Comparison of ENCODE assay signal across 1 cellular context in the genomic region with DNA sequence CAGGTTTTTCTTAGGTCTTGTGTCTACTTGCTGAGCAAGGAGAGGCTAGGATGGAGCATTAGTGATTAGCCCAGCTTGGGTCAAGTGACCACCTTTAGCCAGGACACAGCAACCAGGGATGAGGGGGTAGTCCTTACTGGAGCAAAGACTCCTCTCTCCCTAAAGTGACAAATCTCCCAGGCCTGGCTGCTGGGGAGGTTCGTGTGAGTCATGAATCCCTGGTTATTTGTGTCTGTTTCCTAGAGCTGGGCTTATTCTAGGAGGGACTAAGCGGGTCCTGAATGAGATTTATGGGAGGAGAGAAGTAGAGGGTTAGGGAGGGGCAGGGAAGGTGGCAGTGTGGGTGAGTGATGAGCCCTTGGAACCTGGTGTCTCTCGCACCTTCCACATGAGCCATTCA.
TF ChIP-seq lines count a peak whose summit lies in the region.

No MANE protein-coding gene starts in this region.

TF ChIP-seq in GM23338, 12 proteins besides CTCF, POLR2A, EP300 and RAD21:
- TF ChIP-seq, protein P1, sequence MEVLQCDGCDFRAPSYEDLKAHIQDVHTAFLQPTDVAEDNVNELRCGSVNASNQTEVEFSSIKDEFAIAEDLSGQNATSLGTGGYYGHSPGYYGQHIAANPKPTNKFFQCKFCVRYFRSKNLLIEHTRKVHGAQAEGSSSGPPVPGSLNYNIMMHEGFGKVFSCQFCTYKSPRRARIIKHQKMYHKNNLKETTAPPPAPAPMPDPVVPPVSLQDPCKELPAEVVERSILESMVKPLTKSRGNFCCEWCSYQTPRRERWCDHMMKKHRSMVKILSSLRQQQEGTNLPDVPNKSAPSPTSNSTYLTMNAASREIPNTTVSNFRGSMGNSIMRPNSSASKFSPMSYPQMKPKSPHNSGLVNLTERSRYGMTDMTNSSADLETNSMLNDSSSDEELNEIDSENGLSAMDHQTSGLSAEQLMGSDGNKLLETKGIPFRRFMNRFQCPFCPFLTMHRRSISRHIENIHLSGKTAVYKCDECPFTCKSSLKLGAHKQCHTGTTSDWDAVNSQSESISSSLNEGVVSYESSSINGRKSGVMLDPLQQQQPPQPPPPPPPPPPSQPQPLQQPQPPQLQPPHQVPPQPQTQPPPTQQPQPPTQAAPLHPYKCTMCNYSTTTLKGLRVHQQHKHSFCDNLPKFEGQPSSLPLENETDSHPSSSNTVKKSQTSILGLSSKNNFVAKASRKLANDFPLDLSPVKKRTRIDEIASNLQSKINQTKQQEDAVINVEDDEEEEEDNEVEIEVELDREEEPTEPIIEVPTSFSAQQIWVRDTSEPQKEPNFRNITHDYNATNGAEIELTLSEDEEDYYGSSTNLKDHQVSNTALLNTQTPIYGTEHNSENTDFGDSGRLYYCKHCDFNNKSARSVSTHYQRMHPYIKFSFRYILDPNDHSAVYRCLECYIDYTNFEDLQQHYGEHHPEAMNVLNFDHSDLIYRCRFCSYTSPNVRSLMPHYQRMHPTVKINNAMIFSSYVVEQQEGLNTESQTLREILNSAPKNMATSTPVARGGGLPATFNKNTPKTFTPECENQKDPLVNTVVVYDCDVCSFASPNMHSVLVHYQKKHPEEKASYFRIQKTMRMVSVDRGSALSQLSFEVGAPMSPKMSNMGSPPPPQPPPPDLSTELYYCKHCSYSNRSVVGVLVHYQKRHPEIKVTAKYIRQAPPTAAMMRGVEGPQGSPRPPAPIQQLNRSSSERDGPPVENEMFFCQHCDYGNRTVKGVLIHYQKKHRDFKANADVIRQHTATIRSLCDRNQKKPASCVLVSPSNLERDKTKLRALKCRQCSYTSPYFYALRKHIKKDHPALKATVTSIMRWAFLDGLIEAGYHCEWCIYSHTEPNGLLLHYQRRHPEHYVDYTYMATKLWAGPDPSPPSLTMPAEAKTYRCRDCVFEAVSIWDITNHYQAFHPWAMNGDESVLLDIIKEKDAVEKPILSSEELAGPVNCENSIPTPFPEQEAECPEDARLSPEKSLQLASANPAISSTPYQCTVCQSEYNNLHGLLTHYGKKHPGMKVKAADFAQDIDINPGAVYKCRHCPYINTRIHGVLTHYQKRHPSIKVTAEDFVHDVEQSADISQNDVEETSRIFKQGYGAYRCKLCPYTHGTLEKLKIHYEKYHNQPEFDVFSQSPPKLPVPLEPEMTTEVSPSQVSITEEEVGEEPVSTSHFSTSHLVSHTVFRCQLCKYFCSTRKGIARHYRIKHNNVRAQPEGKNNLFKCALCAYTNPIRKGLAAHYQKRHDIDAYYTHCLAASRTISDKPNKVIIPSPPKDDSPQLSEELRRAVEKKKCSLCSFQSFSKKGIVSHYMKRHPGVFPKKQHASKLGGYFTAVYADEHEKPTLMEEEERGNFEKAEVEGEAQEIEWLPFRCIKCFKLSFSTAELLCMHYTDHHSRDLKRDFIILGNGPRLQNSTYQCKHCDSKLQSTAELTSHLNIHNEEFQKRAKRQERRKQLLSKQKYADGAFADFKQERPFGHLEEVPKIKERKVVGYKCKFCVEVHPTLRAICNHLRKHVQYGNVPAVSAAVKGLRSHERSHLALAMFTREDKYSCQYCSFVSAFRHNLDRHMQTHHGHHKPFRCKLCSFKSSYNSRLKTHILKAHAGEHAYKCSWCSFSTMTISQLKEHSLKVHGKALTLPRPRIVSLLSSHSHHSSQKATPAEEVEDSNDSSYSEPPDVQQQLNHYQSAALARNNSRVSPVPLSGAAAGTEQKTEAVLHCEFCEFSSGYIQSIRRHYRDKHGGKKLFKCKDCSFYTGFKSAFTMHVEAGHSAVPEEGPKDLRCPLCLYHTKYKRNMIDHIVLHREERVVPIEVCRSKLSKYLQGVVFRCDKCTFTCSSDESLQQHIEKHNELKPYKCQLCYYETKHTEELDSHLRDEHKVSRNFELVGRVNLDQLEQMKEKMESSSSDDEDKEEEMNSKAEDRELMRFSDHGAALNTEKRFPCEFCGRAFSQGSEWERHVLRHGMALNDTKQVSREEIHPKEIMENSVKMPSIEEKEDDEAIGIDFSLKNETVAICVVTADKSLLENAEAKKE (CRISPR knock-in tag; IDR thresholded peaks at IDR 0.05), result no peak
- TF ChIP-seq EZH2phosphoT487 (IDR thresholded peaks at IDR 0.05; ENCODE audit: unreplicated experiment) (no peak), CREB1 (CRISPR knock-in tag; IDR thresholded peaks at IDR 0.05; ENCODE audit: low read depth) (no peak), POLR2AphosphoS5 (IDR thresholded peaks at IDR 0.05; ENCODE audit: low read depth) (no peak), ETS1 (IDR thresholded peaks at IDR 0.05) (no peak), ZNF331 (CRISPR knock-in tag; IDR thresholded peaks at IDR 0.05; ENCODE audit: low read depth) (no peak), NANOG (IDR thresholded peaks at IDR 0.05; ENCODE audit: borderline replicate concordance) (no peak), ZNF114 (CRISPR knock-in tag; IDR thresholded peaks at IDR 0.05) (no peak)
TF ChIP-seq in GM23338: peak in this region for 0.
